In the genomic region with DNA sequence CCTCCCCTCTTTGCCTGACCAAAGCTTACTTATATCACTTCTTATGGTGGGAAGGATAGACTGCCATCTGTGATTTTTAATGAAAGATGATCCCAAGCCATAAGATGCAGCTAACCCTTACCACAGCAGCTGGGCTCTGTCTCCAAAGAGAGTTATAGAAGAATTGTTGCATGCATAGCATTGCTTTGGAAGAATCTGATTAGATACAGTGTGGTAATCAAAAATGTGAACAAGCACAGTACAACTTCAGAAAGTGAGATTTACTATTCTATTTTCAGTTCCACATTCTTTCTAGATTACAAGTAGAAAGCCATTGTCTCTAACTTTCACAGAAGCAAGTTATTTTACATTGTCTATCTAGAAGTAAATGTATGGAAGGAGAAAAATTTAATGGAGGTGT, we compare ENCODE assay signal across 16 cellular contexts.
A peak's percentile ranks its signal among the peaks of the same experiment; 100 is the strongest.
DNase-seq lines count a peak whose midpoint lies in the region; ATAC-seq and TF ChIP-seq lines count a peak whose summit lies in the region.
"Had no signal": no experiment of that assay in that cellular context is flagged by ENCODE, and none has a peak within 500 bp of the region (broad histone marks: within the 10 kb centered on the region; RNA-seq: fewer than 3 reads in every experiment).

No MANE protein-coding gene starts in this region.

- H3K79me2 ChIP-seq in PC-9 (ENCODE audit: low read depth) = no peaks in the 10 kb centered on the region

- H4K20me1 ChIP-seq in PC-9 (ENCODE audit: insufficient read depth) = no peaks in the 10 kb centered on the region

- H3K27me3 ChIP-seq in PC-9 (ENCODE audit: insufficient read depth, low read depth) = no peaks in the 10 kb centered on the region
- H3K27me3 ChIP-seq: pancreas, upper lobe of right lung had no signal

- no peaks in the 10 kb centered on the region for H3K4me1 ChIP-seq in PC-9 (replicated peaks; ENCODE audit: insufficient read depth)
- H3K4me1 ChIP-seq: pancreas, upper lobe of right lung had no signal

- POLR2A ChIA-PET in PC-9 (lab: Charles Lee; ENCODE audit: unreplicated experiment) = no interaction called here

- no peaks in the 10 kb centered on the region for H3K9me2 ChIP-seq in PC-9 (ENCODE audit: insufficient read depth)

- H3K4me3 ChIP-seq in PC-9 = no peak overlapping the region
- H3K4me3 ChIP-seq: pancreas, upper lobe of right lung had no signal

- no peaks in the 10 kb centered on the region for H3K9me3 ChIP-seq in PC-9 (ENCODE audit: insufficient read depth, low read depth)
- H3K9me3 ChIP-seq: pancreas, upper lobe of right lung had no signal

- no TSS peak for BruUV-seq in PC-9 (replicated peaks; lab: Mats Ljungman, UMichigan)

- ATAC-seq in GM19438 (IDR thresholded peaks at IDR 0.05; ENCODE audit: low read depth, unreplicated experiment) (peak; percentile 82), HG03025 (IDR thresholded peaks at IDR 0.05; ENCODE audit: low FRiP score, unreplicated experiment) (peak; percentile 82), GM21381 (IDR thresholded peaks at IDR 0.05; ENCODE audit: unreplicated experiment) (no peak)
- ATAC-seq: HepG2, pancreas, upper lobe of right lung had no signal

- DNase-seq in GM03348 (ENCODE audit: low spot score) = peak; percentile 27
- peak; percentile 21 for DNase-seq in RPMI7951 (ENCODE audit: low read depth)
- DNase-seq in PC-9 = no peak
- no peak for DNase-seq in activated CD4-positive, CD25-positive, alpha-beta regulatory T cell treated with anti-CD3 and anti-CD28 coated beads, Interleukin-2, amount 50 U/mL, for 72 hours
- DNase-seq in HT-29 (ENCODE audit: low spot score) = no peak
- DNase-seq: activated CD4-positive, alpha-beta T cell treated with anti-CD3 and anti-CD28 coated beads for 48 hours; activated T-cell treated with anti-CD3 and anti-CD28 coated beads, Interleukin-2, amount 50 U/mL, for 48 hours; anterior cingulate cortex; NCI-H226; pancreas; T-helper 1 cell; upper lobe of right lung had no signal

- H3K27ac ChIP-seq in PC-9 = no peak overlapping the region
- H3K27ac ChIP-seq: pancreas, upper lobe of right lung had no signal

- H3K4me2 ChIP-seq in PC-9 = no peak overlapping the region

- CTCF ChIA-PET in PC-9 (lab: Charles Lee) = no interaction called here

- no peaks in the 10 kb centered on the region for H3F3A ChIP-seq in PC-9 (ENCODE audit: insufficient read depth, low read depth)

- intact Hi-C loops in PC-9 (cut with micrococcal nuclease; ENCODE audit: unreplicated experiment) = no loop called here

- no peaks in the 10 kb centered on the region for H3K36me3 ChIP-seq in PC-9 (ENCODE audit: low read depth)
- H3K36me3 ChIP-seq: pancreas, upper lobe of right lung had no signal

- no peak for TF ChIP-seq CTCF in PC-9 (conservative IDR thresholded peaks at IDR 0.05)

- H2AFZ ChIP-seq in PC-9 = no peak overlapping the region

Comparison
In these comparisons a context has a peak if more than half of its experiments do, and no peak if none do; other contexts are left out.
1. DNase-seq: peak in GM03348 (single experiment) and RPMI7951 (single experiment); none in PC-9 (0 of 2), activated CD4-positive, CD25-positive, alpha-beta regulatory T cell treated with anti-CD3 and anti-CD28 coated beads, Interleukin-2, amount 50 U/mL, for 72 hours (single experiment) and HT-29 (single experiment).